8 cellular contexts compared by ENCODE assay signal in genomic region chr4:39637572-39638357, GRCh38. TPM values are rescaled to one million over a fixed set of nuclear protein-coding genes. Genes with fewer than 3 reads are reported as not detected.
DNase-seq lines count a peak whose midpoint lies in the region; ATAC-seq and TF ChIP-seq lines count a peak whose summit lies in the region.

No MANE protein-coding gene starts in this region.

- TF ChIP-seq POLR2A in right lobe of liver (IDR thresholded peaks at IDR 0.05): no peak

- H3K4me3 ChIP-seq in dorsolateral prefrontal cortex (peak overlapping the region; percentile 69 to 98 (median 91)), right lobe of liver (peak overlapping the region; percentile 61 to 88 (median 88))

- H3K4me1 ChIP-seq in right lobe of liver: peaks cover 0 to 49% (median 11%) of the 10 kb centered on the region in 4 donors

- H3K27ac ChIP-seq in C4-2B (peak overlapping the region; percentile 94), dorsolateral prefrontal cortex (peak overlapping the region; percentile 87 to 100 (median 99)), right lobe of liver (peak overlapping the region; percentile 92 to 98 (median 94))

- no peaks in the 10 kb centered on the region for H3K9me3 Mint-ChIP-seq in stimulated activated effector memory CD8-positive, alpha-beta T cell treated with anti-CD3 and anti-CD28 coated beads, Interleukin-12 subunit alpha, Interleukin-12 subunit beta, amount 100 ng/mL, for 72 hours

- 0% methylated on average over 30 of the region's 30 CpGs for WGBS in right lobe of liver (ENCODE audit: insufficient coverage, low coverage, low lambda C conversion rate, missing lambda C conversion rate)

- H3K36me3 Mint-ChIP-seq in stimulated activated effector memory CD8-positive, alpha-beta T cell treated with anti-CD3 and anti-CD28 coated beads, Interleukin-12 subunit alpha, Interleukin-12 subunit beta, amount 100 ng/mL, for 72 hours: peaks cover 12% of the 10 kb centered on the region

- peaks cover 25% of the 10 kb centered on the region for H3K4me1 Mint-ChIP-seq in stimulated activated effector memory CD8-positive, alpha-beta T cell treated with anti-CD3 and anti-CD28 coated beads, Interleukin-12 subunit alpha, Interleukin-12 subunit beta, amount 100 ng/mL, for 72 hours

- ATAC-seq in GM19452 (IDR thresholded peaks at IDR 0.05; ENCODE audit: unreplicated experiment) (peak; percentile 7), right lobe of liver (peak; percentile 31 to 44 (median 34))
- ATAC-seq in stimulated activated effector memory CD8-positive, alpha-beta T cell treated with anti-CD3 and anti-CD28 coated beads, Interleukin-12 subunit alpha, Interleukin-12 subunit beta, amount 100 ng/mL, for 72 hours: peak; percentile 53

- peak overlapping the region; percentile 90 for H3K4me3 Mint-ChIP-seq in stimulated activated effector memory CD8-positive, alpha-beta T cell treated with anti-CD3 and anti-CD28 coated beads, Interleukin-12 subunit alpha, Interleukin-12 subunit beta, amount 100 ng/mL, for 72 hours

- no peak for TF ChIP-seq CTCF in C4-2B (conservative IDR thresholded peaks at IDR 0.05)
- TF ChIP-seq CTCF in dorsolateral prefrontal cortex (IDR thresholded peaks at IDR 0.05 in 54 of 56, conservative IDR thresholded peaks at IDR 0.05 in 2 of 56; ENCODE audit: low read depth in 1 of 56, partially characterized antibody in 56 of 56): peak in 2 of 56 donors; percentile 11 to 15
- TF ChIP-seq CTCF in right lobe of liver (IDR thresholded peaks at IDR 0.05): no peak

- DNase-seq in Kasumi-1 (lab: John Stamatoyannopoulos, UW) (peak; percentile 55 to 62), T1000 (lab: John Stamatoyannopoulos, UW) (peak; percentile 17), dorsolateral prefrontal cortex (peak in 9 of 10 donors; percentile 41 to 77 (median 55)), right lobe of liver (peak; percentile 63 to 68 (median 63)), SIG-M5 (lab: John Stamatoyannopoulos, UW) (no peak)
- peak; percentile 11 to 67 for DNase-seq in stimulated activated effector memory CD8-positive, alpha-beta T cell treated with anti-CD3 and anti-CD28 coated beads, Interleukin-12 subunit alpha, Interleukin-12 subunit beta, amount 100 ng/mL, for 72 hours (ENCODE audit: low spot score in 2 of 2)

- H3K27ac Mint-ChIP-seq in stimulated activated effector memory CD8-positive, alpha-beta T cell treated with anti-CD3 and anti-CD28 coated beads, Interleukin-12 subunit alpha, Interleukin-12 subunit beta, amount 100 ng/mL, for 72 hours: peak overlapping the region; percentile 89

- H3K36me3 ChIP-seq in right lobe of liver: peaks cover 0 to 12% (median 3%) of the 10 kb centered on the region in 4 donors

- H3K27me3 ChIP-seq in dorsolateral prefrontal cortex (no peaks in the 10 kb centered on the region), right lobe of liver (no peaks in the 10 kb centered on the region)

- H3K9me3 ChIP-seq in right lobe of liver: no peaks in the 10 kb centered on the region

- intact Hi-C loops in dorsolateral prefrontal cortex (cut with DNase I) (loop anchor here (1.0 to 5.0 kb wide), 8 partner anchors 61 to 419 kb away; partner anchors contain the start of genes PDS5A (in 2 of the 2), UBE2K (in 2 of the 2), UGDH (in 2 of the 2) and LIAS (in 1 of the 2)), right lobe of liver (cut with DNase I) (no loop called here)

RNA-seq across cellular contexts. Expression of gene SMIM14, which starts 0.9 kb away (rescaled TPM):
- total RNA-seq in dorsolateral prefrontal cortex: 10 to 100 TPM; 22.3 to 73.2 (median 50.5) TPM
- 100 to 1,000 TPM in 3 of 6 experiments, 10 to 100 TPM in 3; 54.0 to 224 (median 124) TPM for total RNA-seq in right lobe of liver

Comparison
In these comparisons a context has a peak if more than half of its experiments do, and no peak if none do; other contexts are left out.
1. intact Hi-C loops: an anchor here in dorsolateral prefrontal cortex (1.0 to 5.0 kb wide); none called in right lobe of liver.